ENCODE assay signal across 20 cellular contexts in the genomic region with DNA sequence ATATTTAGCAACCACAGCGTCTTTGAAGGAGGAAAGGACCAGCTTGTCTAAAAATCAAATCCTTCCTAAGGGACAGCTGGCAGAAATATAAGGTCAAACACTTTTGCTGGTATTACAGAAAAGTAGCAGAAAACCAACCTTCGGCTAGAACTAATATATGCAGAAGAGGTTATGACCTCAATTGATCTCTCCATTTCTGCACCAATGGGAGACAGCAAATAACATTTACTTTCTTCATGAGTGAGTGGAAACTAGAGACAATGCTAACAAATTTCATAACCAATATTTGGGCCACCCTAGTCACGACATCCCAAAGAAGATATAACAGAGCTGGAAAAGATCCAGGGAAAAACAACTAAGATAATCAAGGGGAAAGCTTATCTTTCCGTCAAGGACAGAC.
"Had no signal": no experiment of that assay in that cellular context is flagged by ENCODE, and none has a peak within 500 bp of the region (broad histone marks: within the 10 kb centered on the region; RNA-seq: fewer than 3 reads in every experiment).

No MANE protein-coding gene starts in this region.

- H3K4me1 ChIP-seq: colonic mucosa, esophagus squamous epithelium, gastroesophageal sphincter, transverse colon had no signal

- H3K4me1 Mint-ChIP-seq: naive thymus-derived CD4-positive, alpha-beta T cell; stimulated activated naive CD8-positive, alpha-beta T cell treated with anti-CD3 and anti-CD28 coated beads, Interleukin-15, amount 100 ng/mL, for 72 hours had no signal

- H3K27me3 ChIP-seq: colonic mucosa, esophagus squamous epithelium, gastroesophageal sphincter, sigmoid colon, transverse colon had no signal

- H3K36me3 ChIP-seq: colonic mucosa, esophagus squamous epithelium, gastroesophageal sphincter, sigmoid colon, thoracic aorta, transverse colon had no signal

- H3K9me3 ChIP-seq: colonic mucosa, esophagus squamous epithelium, gastroesophageal sphincter, sigmoid colon, thoracic aorta, transverse colon had no signal

- H3K36me3 Mint-ChIP-seq: naive thymus-derived CD4-positive, alpha-beta T cell; stimulated activated naive B cell treated with anti-CD40 and anti-IgM and Interleukin-4, amounts not matched to agents 10 μg/mL and 1 μg/mL and 100 μg/mL, for 72 hours had no signal

- H3K9me3 Mint-ChIP-seq: stimulated activated naive B cell treated with anti-CD40 and anti-IgM and Interleukin-4, amounts not matched to agents 10 μg/mL and 1 μg/mL and 100 μg/mL, for 72 hours; stimulated activated naive CD8-positive, alpha-beta T cell treated with anti-CD3 and anti-CD28 coated beads, Interleukin-15, amount 100 ng/mL, for 72 hours had no signal

- DNase-seq: colonic mucosa; dermis blood vessel endothelial cell; esophagus squamous epithelium; foreskin fibroblast; glutamatergic neuron; islet precursor cell; left ventricle myocardium superior; mammary epithelial cell; naive thymus-derived CD4-positive, alpha-beta T cell; nephron progenitor cell; posterior cingulate gyrus; sigmoid colon; stimulated activated CD4-positive, alpha-beta T cell treated with anti-CD3 and anti-CD28 coated beads, Interleukin-2, amount 100 ng/mL, for 24 hours; stimulated activated CD4-positive, alpha-beta T cell treated with anti-CD3 and anti-CD28 coated beads, Interleukin-4, amount 100 ng/mL, for 4 hours; stimulated activated naive B cell treated with anti-CD40 and anti-IgM and Interleukin-4, amounts not matched to agents 10 μg/mL and 1 μg/mL and 100 μg/mL, for 72 hours; stimulated activated naive CD8-positive, alpha-beta T cell treated with anti-CD3 and anti-CD28 coated beads, Interleukin-15, amount 100 ng/mL, for 72 hours; transverse colon had no signal

- H3K27ac Mint-ChIP-seq: naive thymus-derived CD4-positive, alpha-beta T cell; nephron progenitor cell; stimulated activated naive B cell treated with anti-CD40 and anti-IgM and Interleukin-4, amounts not matched to agents 10 μg/mL and 1 μg/mL and 100 μg/mL, for 72 hours; stimulated activated naive CD8-positive, alpha-beta T cell treated with anti-CD3 and anti-CD28 coated beads, Interleukin-15, amount 100 ng/mL, for 72 hours had no signal

- H3K27ac ChIP-seq: colonic mucosa, esophagus squamous epithelium, skin epidermis, thoracic aorta, transverse colon had no signal

- H3K27me3 Mint-ChIP-seq: naive thymus-derived CD4-positive, alpha-beta T cell; stimulated activated naive CD8-positive, alpha-beta T cell treated with anti-CD3 and anti-CD28 coated beads, Interleukin-15, amount 100 ng/mL, for 72 hours had no signal

- H3K4me3 ChIP-seq: colonic mucosa, esophagus squamous epithelium, gastroesophageal sphincter, sigmoid colon, skin epidermis, thoracic aorta, transverse colon had no signal

- H3K4me3 Mint-ChIP-seq: naive thymus-derived CD4-positive, alpha-beta T cell; nephron progenitor cell; stimulated activated naive B cell treated with anti-CD40 and anti-IgM and Interleukin-4, amounts not matched to agents 10 μg/mL and 1 μg/mL and 100 μg/mL, for 72 hours; stimulated activated naive CD8-positive, alpha-beta T cell treated with anti-CD3 and anti-CD28 coated beads, Interleukin-15, amount 100 ng/mL, for 72 hours had no signal
